Comparison of ENCODE assay signal across 15 cellular contexts in the genomic region with DNA sequence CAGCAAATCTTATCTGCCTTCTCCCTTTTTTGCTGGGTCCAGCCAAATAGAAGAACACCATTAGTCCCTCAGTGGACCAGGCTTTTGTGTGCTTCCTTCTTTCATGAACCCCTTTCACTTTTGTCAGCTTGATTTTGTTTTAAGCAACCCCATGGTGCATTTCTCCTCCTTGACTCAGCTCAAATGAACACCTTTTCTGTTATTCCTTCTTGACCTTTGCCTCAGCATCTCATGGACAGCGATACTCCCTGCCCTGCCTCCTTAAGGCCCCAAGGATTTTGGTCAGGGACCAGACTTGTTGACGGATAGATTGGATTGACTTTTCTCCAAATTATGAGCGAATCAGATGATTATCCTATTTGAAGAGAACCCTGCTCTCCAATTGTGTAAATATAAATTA.
DNase-seq lines count a peak whose midpoint lies in the region; ATAC-seq and TF ChIP-seq lines count a peak whose summit lies in the region.
"Had no signal": no experiment of that assay in that cellular context is flagged by ENCODE, and none has a peak within 500 bp of the region (broad histone marks: within the 10 kb centered on the region; RNA-seq: fewer than 3 reads in every experiment).

No MANE protein-coding gene starts in this region.

- H3K27ac ChIP-seq in ACC112 (ENCODE audit: low read depth, low read length) = peak overlapping the region; percentile 67
- H3K27ac ChIP-seq: 22Rv1; BLaER1 treated with 17β-estradiol and CSF1 and Interleukin-3, amounts not matched to agents 10 nM and 100 nM; HL-60 had no signal

- DNase-seq in LHCN-M2 (ENCODE audit: low read depth) = peak; percentile 54
- peak; percentile 83 for DNase-seq in fibroblast of peridontal ligament (ENCODE audit: extremely low read depth)
- DNase-seq in osteocyte (ENCODE audit: extremely low spot score, unreplicated experiment) = no peak
- no peak for DNase-seq in ureter (ENCODE audit: low spot score)
- no peak for DNase-seq in activated T-cell treated with anti-CD3 and anti-CD28 coated beads, Interleukin-2, amount 50 U/mL, for 4 hours
- DNase-seq: CD4-positive, CD25-positive, alpha-beta regulatory T cell; DMS 273 treated with DMSO at 0.1 percent for 48 hours; H7 had no signal

- H3K9me3 Mint-ChIP-seq in osteocyte (ENCODE audit: unreplicated experiment) = peaks cover 6% of the 10 kb centered on the region
- no peaks in the 10 kb centered on the region for H3K9me3 Mint-ChIP-seq in activated T-cell treated with anti-CD3 and anti-CD28 coated beads, Interleukin-2, amount 50 U/mL, for 4 hours

- peak overlapping the region; percentile 23 for H2AFZ ChIP-seq in ACC112 (ENCODE audit: low read length, unreplicated experiment)
- H2AFZ ChIP-seq: GM23338 had no signal

- no peaks in the 10 kb centered on the region for H3K27me3 Mint-ChIP-seq in osteocyte (ENCODE audit: unreplicated experiment)
- H3K27me3 Mint-ChIP-seq in activated T-cell treated with anti-CD3 and anti-CD28 coated beads, Interleukin-2, amount 50 U/mL, for 4 hours (ENCODE audit: low read depth) = peaks cover 4% of the 10 kb centered on the region

- no peak for TF ChIP-seq CTCF in osteocyte (IDR thresholded peaks at IDR 0.05)

- no peaks in the 10 kb centered on the region for H3K79me2 ChIP-seq in ACC112 (ENCODE audit: control insufficient read depth, insufficient read depth, low read length, unreplicated experiment)

- no peak overlapping the region for H3K4me3 Mint-ChIP-seq in osteocyte (ENCODE audit: unreplicated experiment)
- no peak overlapping the region for H3K4me3 Mint-ChIP-seq in activated T-cell treated with anti-CD3 and anti-CD28 coated beads, Interleukin-2, amount 50 U/mL, for 4 hours
- H3K4me3 Mint-ChIP-seq: GM23338 had no signal

- H3K4me1 Mint-ChIP-seq in osteocyte (ENCODE audit: unreplicated experiment) = peaks cover 29% of the 10 kb centered on the region
- no peaks in the 10 kb centered on the region for H3K4me1 Mint-ChIP-seq in activated T-cell treated with anti-CD3 and anti-CD28 coated beads, Interleukin-2, amount 50 U/mL, for 4 hours (ENCODE audit: low read depth)
- H3K4me1 Mint-ChIP-seq: CD4-positive, CD25-positive, alpha-beta regulatory T cell had no signal

- peaks cover 26% of the 10 kb centered on the region for H3K4me1 ChIP-seq in ACC112 (ENCODE audit: control insufficient read depth, insufficient read depth, low read length, unreplicated experiment)
- H3K4me1 ChIP-seq: BLaER1 treated with 17β-estradiol and CSF1 and Interleukin-3, amounts not matched to agents 10 nM and 100 nM had no signal

- no peak overlapping the region for H3K4me3 ChIP-seq in ACC112 (ENCODE audit: low read depth, low read length)
- H3K4me3 ChIP-seq: BLaER1 treated with 17β-estradiol and CSF1 and Interleukin-3, amounts not matched to agents 10 nM and 100 nM; GM23338; K562 had no signal

- peaks cover 2% of the 10 kb centered on the region for H3K36me3 Mint-ChIP-seq in osteocyte (ENCODE audit: unreplicated experiment)
- no peaks in the 10 kb centered on the region for H3K36me3 Mint-ChIP-seq in activated T-cell treated with anti-CD3 and anti-CD28 coated beads, Interleukin-2, amount 50 U/mL, for 4 hours (ENCODE audit: insufficient read depth)
- H3K36me3 Mint-ChIP-seq: CD4-positive, CD25-positive, alpha-beta regulatory T cell had no signal

- no peak for ATAC-seq in HG02852 (IDR thresholded peaks at IDR 0.05; ENCODE audit: unreplicated experiment)
- ATAC-seq in activated T-cell treated with anti-CD3 and anti-CD28 coated beads, Interleukin-2, amount 50 U/mL, for 4 hours = no peak
- ATAC-seq: GM23338, K562 had no signal

- peak overlapping the region; percentile 31 for H3K27ac Mint-ChIP-seq in osteocyte (ENCODE audit: unreplicated experiment)
- H3K27ac Mint-ChIP-seq: GM23338 had no signal

- no peaks in the 10 kb centered on the region for H3K36me3 ChIP-seq in ACC112 (ENCODE audit: insufficient read depth, low read length)
- H3K36me3 ChIP-seq: BLaER1 treated with 17β-estradiol and CSF1 and Interleukin-3, amounts not matched to agents 10 nM and 100 nM had no signal

- H3K27me3 ChIP-seq in ACC112 (ENCODE audit: insufficient read depth, low read length) = no peaks in the 10 kb centered on the region
- H3K27me3 ChIP-seq: BLaER1 treated with 17β-estradiol and CSF1 and Interleukin-3, amounts not matched to agents 10 nM and 100 nM had no signal

Comparison
In these comparisons a context has a peak if more than half of its experiments do, and no peak if none do; other contexts are left out.
1. DNase-seq: peak in LHCN-M2 (single experiment) and fibroblast of peridontal ligament (single experiment); none in osteocyte (single experiment), ureter (single experiment) and activated T-cell treated with anti-CD3 and anti-CD28 coated beads, Interleukin-2, amount 50 U/mL, for 4 hours (single experiment).